ENCODE assay signal across 1 cellular context in the genomic region with DNA sequence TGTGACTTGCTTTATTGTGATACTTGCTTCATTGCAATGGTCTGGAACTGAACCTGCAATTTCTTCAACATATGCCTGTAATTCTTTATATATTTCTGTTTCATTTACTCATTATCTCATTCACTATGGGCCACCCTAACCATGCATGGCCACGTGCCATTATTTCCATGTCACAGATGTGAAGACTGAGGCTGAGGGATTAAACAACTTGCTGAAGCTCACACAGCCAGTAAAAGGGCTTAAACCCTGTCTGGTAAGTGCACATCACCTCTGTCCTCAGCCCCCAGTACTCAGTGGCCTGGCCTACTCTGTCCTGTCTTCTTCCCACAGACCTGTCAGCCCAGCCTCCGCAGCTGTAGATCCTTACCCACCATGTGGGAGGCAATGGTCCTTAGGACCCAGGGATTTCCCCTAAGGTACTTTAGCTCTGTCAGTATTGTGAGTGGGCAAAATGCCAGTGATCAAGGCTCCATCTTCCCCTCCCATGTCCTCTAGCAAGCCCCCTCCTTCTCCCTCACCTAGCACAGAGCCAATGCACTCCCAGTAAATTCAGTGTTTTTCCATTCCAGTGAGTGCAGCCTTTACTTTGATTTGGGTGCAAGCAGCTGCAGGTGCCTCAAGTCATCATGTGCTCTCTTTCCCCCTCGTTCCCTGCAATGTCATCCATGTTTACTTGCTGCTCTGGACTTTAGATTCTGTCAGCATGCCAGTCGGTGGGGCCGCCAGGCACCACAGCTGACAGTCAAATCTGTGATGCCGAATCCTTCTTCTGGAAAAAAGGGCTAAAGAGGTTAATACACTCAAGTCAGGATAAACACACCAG.
A peak's percentile ranks its signal among the peaks of the same experiment; 100 is the strongest.
TF ChIP-seq lines count a peak whose summit lies in the region.

No MANE protein-coding gene starts in this region.

TF ChIP-seq in liver, 16 proteins besides CTCF, POLR2A, EP300 and RAD21 (continued from another document):
- TF ChIP-seq, protein P1, sequence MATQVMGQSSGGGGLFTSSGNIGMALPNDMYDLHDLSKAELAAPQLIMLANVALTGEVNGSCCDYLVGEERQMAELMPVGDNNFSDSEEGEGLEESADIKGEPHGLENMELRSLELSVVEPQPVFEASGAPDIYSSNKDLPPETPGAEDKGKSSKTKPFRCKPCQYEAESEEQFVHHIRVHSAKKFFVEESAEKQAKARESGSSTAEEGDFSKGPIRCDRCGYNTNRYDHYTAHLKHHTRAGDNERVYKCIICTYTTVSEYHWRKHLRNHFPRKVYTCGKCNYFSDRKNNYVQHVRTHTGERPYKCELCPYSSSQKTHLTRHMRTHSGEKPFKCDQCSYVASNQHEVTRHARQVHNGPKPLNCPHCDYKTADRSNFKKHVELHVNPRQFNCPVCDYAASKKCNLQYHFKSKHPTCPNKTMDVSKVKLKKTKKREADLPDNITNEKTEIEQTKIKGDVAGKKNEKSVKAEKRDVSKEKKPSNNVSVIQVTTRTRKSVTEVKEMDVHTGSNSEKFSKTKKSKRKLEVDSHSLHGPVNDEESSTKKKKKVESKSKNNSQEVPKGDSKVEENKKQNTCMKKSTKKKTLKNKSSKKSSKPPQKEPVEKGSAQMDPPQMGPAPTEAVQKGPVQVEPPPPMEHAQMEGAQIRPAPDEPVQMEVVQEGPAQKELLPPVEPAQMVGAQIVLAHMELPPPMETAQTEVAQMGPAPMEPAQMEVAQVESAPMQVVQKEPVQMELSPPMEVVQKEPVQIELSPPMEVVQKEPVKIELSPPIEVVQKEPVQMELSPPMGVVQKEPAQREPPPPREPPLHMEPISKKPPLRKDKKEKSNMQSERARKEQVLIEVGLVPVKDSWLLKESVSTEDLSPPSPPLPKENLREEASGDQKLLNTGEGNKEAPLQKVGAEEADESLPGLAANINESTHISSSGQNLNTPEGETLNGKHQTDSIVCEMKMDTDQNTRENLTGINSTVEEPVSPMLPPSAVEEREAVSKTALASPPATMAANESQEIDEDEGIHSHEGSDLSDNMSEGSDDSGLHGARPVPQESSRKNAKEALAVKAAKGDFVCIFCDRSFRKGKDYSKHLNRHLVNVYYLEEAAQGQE (IDR thresholded peaks at IDR 0.05), result peak; percentile 73
- peak; percentile 70 to 75 for TF ChIP-seq JUND (IDR thresholded peaks at IDR 0.05)
- peak; percentile 95 for TF ChIP-seq YY1 (IDR thresholded peaks at IDR 0.05)
- peak; percentile 91 for TF ChIP-seq HNF4G (IDR thresholded peaks at IDR 0.05)
- no peak for TF ChIP-seq NR2F2 (IDR thresholded peaks at IDR 0.05)
- TF ChIP-seq FOXA2 (IDR thresholded peaks at IDR 0.05), result peak; percentile 97
- TF ChIP-seq GABPA (IDR thresholded peaks at IDR 0.05 in 1 of 2, conservative IDR thresholded peaks at IDR 0.05 in 1 of 2), result no peak
- TF ChIP-seq TAF1 (conservative IDR thresholded peaks at IDR 0.05), result no peak
- TF ChIP-seq, protein P2, sequence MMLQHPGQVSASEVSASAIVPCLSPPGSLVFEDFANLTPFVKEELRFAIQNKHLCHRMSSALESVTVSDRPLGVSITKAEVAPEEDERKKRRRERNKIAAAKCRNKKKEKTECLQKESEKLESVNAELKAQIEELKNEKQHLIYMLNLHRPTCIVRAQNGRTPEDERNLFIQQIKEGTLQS (IDR thresholded peaks at IDR 0.05), result no peak
- peak; percentile 96 to 97 for TF ChIP-seq HNF4A (conservative IDR thresholded peaks at IDR 0.05)
- TF ChIP-seq FOXA1 (IDR thresholded peaks at IDR 0.05), result peak; percentile 95
- TF ChIP-seq SP1 (IDR thresholded peaks at IDR 0.05), result peak; percentile 91
- peak in 1 of 2 donors; percentile 73 for TF ChIP-seq EGR1 (IDR thresholded peaks at IDR 0.05; ENCODE audit: low read depth in 2 of 2)
